9 cellular contexts compared by ENCODE assay signal in the genomic region with DNA sequence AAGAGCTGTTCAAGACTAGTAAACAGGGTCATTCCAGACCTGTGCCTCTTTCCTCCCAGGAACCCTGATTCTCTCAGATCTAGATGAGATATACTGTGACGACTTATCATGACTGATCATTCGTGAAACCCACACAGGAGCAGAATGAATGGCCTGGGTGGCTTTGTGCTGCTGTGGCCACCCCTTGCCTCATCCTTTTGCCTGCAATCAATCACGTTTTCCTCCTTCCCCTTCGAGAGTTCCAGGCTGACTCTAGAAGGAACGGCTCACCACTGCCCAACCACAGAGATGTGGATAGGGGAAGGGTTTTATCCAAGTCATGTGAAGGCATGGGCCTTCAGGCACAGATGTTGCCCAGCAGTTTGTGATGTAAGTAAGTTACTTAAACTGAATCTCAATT. TPM values are rescaled to one million over a fixed set of nuclear protein-coding genes. Genes with fewer than 3 reads are reported as not detected.
A peak's percentile ranks its signal among the peaks of the same experiment; 100 is the strongest.
DNase-seq lines count a peak whose midpoint lies in the region; ATAC-seq, FAIRE-seq and TF ChIP-seq lines count a peak whose summit lies in the region.
"Had no signal": no experiment of that assay in that cellular context is flagged by ENCODE, and none has a peak within 500 bp of the region (broad histone marks: within the 10 kb centered on the region; RNA-seq: fewer than 3 reads in every experiment).

No MANE protein-coding gene starts in this region.

- no peaks in the 10 kb centered on the region for H3K27me3 Mint-ChIP-seq in neural progenitor cell (ENCODE audit: insufficient read depth, low read depth)
- H3K27me3 Mint-ChIP-seq in WTC11 (ENCODE audit: low read depth) = no peaks in the 10 kb centered on the region

- in situ Hi-C loops in KBM-7 (cut with MboI; ENCODE audit: low pct_unique_long_range_greater_than_20kb, low sequenced_read_pairs) (no loop called here), GM12878 (cut with MboI) (no loop called here)

- SMC1A ChIA-PET in GM12878 (lab: Charles Lee; ENCODE audit: uncharacterized antibody, unreplicated experiment) = interaction anchor here (1.2 to 35.3 kb wide), 4 partner anchors 12 to 91 kb away, joined by 3 to 1132 read pairs (median 20); no protein-coding TSS in a partner anchor

- H3K36me3 Mint-ChIP-seq in neural progenitor cell = peaks cover 6% of the 10 kb centered on the region
- H3K36me3 Mint-ChIP-seq in WTC11 = peaks cover 5% of the 10 kb centered on the region

- H3K9me3 Mint-ChIP-seq in neural progenitor cell (no peaks in the 10 kb centered on the region), WTC11 (no peaks in the 10 kb centered on the region)

- H2AFZ ChIP-seq in GM12878 (ENCODE audit: control insufficient read depth, low read depth, low read length) = no peak overlapping the region
- H2AFZ ChIP-seq in neural progenitor cell (replicated peaks) = no peak overlapping the region
- H2AFZ ChIP-seq in PC-3 (ENCODE audit: low read length) = no peak overlapping the region

- H3K27me3 ChIP-seq in GM12878 (replicated peaks in 1 of 2; ENCODE audit: control insufficient read depth in 2 of 2, insufficient read depth in 2 of 2, low read length in 1 of 2) (no peaks in the 10 kb centered on the region), neural progenitor cell (no peaks in the 10 kb centered on the region), PC-3 (ENCODE audit: low read length) (no peaks in the 10 kb centered on the region)
- H3K27me3 ChIP-seq: right lobe of liver had no signal

- peak overlapping the region; percentile 95 for H3K27ac Mint-ChIP-seq in neural progenitor cell
- no peak overlapping the region; the same call in 1 of the 2 replicates for H3K27ac Mint-ChIP-seq in WTC11

- H3K9me3 ChIP-seq in GM12878 (replicated peaks; ENCODE audit: control insufficient read depth, insufficient read depth, low read length) = no peaks in the 10 kb centered on the region
- no peaks in the 10 kb centered on the region for H3K9me3 ChIP-seq in neural progenitor cell (ENCODE audit: low read depth)
- no peaks in the 10 kb centered on the region for H3K9me3 ChIP-seq in PC-3 (ENCODE audit: low read length)
- H3K9me3 ChIP-seq: right lobe of liver had no signal

- H3K4me3 Mint-ChIP-seq in neural progenitor cell = peak overlapping the region; percentile 19
- H3K4me3 Mint-ChIP-seq in WTC11 = no peak overlapping the region

- H4K20me1 ChIP-seq in GM12878 (ENCODE audit: control insufficient read depth, insufficient read depth) = no peaks in the 10 kb centered on the region
- no peaks in the 10 kb centered on the region for H4K20me1 ChIP-seq in neural progenitor cell (ENCODE audit: low read depth)
- no peaks in the 10 kb centered on the region for H4K20me1 ChIP-seq in PC-3 (ENCODE audit: low read length)

- CTCF ChIA-PET in GM12878 (lab: Yijun Ruan, JAX) = interaction anchor here (0.6 to 40.1 kb wide), 6 partner anchors 18 to 152 kb away, joined by 3 to 1107 read pairs (median 8); partner anchors contain the start of gene GM2A
- CTCF ChIA-PET in PC-3 (lab: Charles Lee) = interaction anchor here (0.6 kb wide), 1 partner anchor 101 kb away, joined by 9 read pairs; no protein-coding TSS in a partner anchor
- CTCF ChIA-PET in WTC11 (lab: Charles Lee) = interaction anchor here (1.9 to 3.0 kb wide), 2 partner anchors 13 to 26 kb away, joined by 12 to 20 read pairs; no protein-coding TSS in a partner anchor

- peak overlapping the region; percentile 64 for H3K9ac ChIP-seq in GM12878 (ENCODE audit: control insufficient read depth, insufficient read depth, low read length)
- H3K9ac ChIP-seq in neural progenitor cell = no peak overlapping the region
- H3K9ac ChIP-seq in PC-3 (ENCODE audit: low read length) = no peak overlapping the region

- H3K36me3 ChIP-seq in GM12878 (ENCODE audit: control insufficient read depth in 2 of 2, insufficient read depth in 2 of 2, low read length in 1 of 2) (peaks cover 6 to 16% of the 10 kb centered on the region in 2 experiments; a peak in 3 of 4 replicates), neural progenitor cell (no peaks in the 10 kb centered on the region), PC-3 (ENCODE audit: low read depth, low read length) (no peaks in the 10 kb centered on the region)

- H3K4me2 ChIP-seq in GM12878 (ENCODE audit: control insufficient read depth, insufficient read depth) (peak overlapping the region; percentile 95), neural progenitor cell (no peak overlapping the region), PC-3 (ENCODE audit: low read length) (no peak overlapping the region)

- WGBS in GM12878 (ENCODE audit: insufficient coverage, insufficient replicate concordance, low lambda C conversion rate, missing lambda C conversion rate) = 0% methylated on average over 5 of the region's 5 CpGs

- FAIRE-seq in GM12878 (lab: Jason Lieb, UNC) = no peak

- H3K4me3 ChIP-seq in GM12878 (peak overlapping the region; percentile 57), neural progenitor cell (no peak overlapping the region), PC-3 (ENCODE audit: low read length) (no peak overlapping the region)
- H3K4me3 ChIP-seq: right lobe of liver had no signal

- BruUV-seq in GM12878 (replicated peaks; lab: Mats Ljungman, UMichigan) = no TSS peak
- no TSS peak for BruUV-seq in PC-3 (replicated peaks; lab: Mats Ljungman, UMichigan)

- no peaks in the 10 kb centered on the region for H3K9me2 ChIP-seq in PC-3 (replicated peaks; ENCODE audit: low read length)

- TF ChIP-seq EP300 in GM12878 (IDR thresholded peaks at IDR 0.05; ENCODE audit: borderline replicate concordance in 1 of 2, control insufficient read depth in 1 of 2, low read depth in 2 of 2, low read length in 2 of 2) = peak; percentile 58 to 68; a peak in 3 of 4 replicates

- TF ChIP-seq POLR2A in GM12878 (IDR thresholded peaks at IDR 0.05; ENCODE audit: low read depth, low read length) (no peak), erythroblast (IDR thresholded peaks at IDR 0.05; ENCODE audit: low read length) (no peak)

- POLR2A ChIA-PET in GM12878 (lab: Charles Lee) (interaction anchor here (0.8 to 8.9 kb wide), 6 partner anchors 9 to 105 kb away, joined by 3 to 152 read pairs (median 4); no protein-coding TSS in a partner anchor), PC-3 (lab: Charles Lee; ENCODE audit: unreplicated experiment) (no interaction called here), WTC11 (lab: Charles Lee) (no interaction called here)

- intact Hi-C loops in GM12878 (cut with micrococcal nuclease; ENCODE audit: unreplicated experiment) = loop anchor here (1.0 to 10.0 kb wide), 4 partner anchors 10 to 1347 kb away; partner anchors contain the start of genes CD74 and G3BP1
- intact Hi-C loops in PC-3 (cut with micrococcal nuclease) = no loop called here

- H3F3A ChIP-seq in neural progenitor cell (ENCODE audit: low read depth) (peaks cover 5% of the 10 kb centered on the region), PC-3 (ENCODE audit: low read length, unreplicated experiment) (no peaks in the 10 kb centered on the region)

- H3K27ac ChIP-seq in GM12878 (ENCODE audit: control insufficient read depth, insufficient read depth) (peak overlapping the region; percentile 89), neural progenitor cell (no peak overlapping the region), PC-3 (ENCODE audit: low read length) (no peak overlapping the region)
- H3K27ac ChIP-seq: right lobe of liver had no signal

- H3K79me2 ChIP-seq in GM12878 (ENCODE audit: control insufficient read depth, insufficient read depth, low read length) (peaks cover 99% of the 10 kb centered on the region), neural progenitor cell (ENCODE audit: low read depth) (no peaks in the 10 kb centered on the region), PC-3 (ENCODE audit: low read length) (peaks cover 23% of the 10 kb centered on the region)

- ATAC-seq in GM12878 (peak; percentile 61), PC-3 (no peak), WTC11 (no peak)

- RAD21 ChIA-PET in GM12878 (lab: Charles Lee; ENCODE audit: unreplicated experiment) = interaction anchor here (0.9 to 10.8 kb wide), 7 partner anchors 10 to 87 kb away, joined by 3 to 222 read pairs (median 12); partner anchors contain the start of gene CCDC69

- no peak for TF ChIP-seq RAD21 in GM12878 (IDR thresholded peaks at IDR 0.05; ENCODE audit: insufficient read depth, low read depth, low read length)

- TF ChIP-seq CTCF in GM12878 (IDR thresholded peaks at IDR 0.05 in 2 of 3, conservative IDR thresholded peaks at IDR 0.05 in 1 of 3; ENCODE audit: control insufficient read depth in 2 of 3, extremely low read depth in 1 of 3, insufficient read depth in 1 of 3, low read depth in 3 of 3, low read length in 3 of 3) = no peak
- TF ChIP-seq CTCF in neural progenitor cell (IDR thresholded peaks at IDR 0.05) = no peak
- no peak for TF ChIP-seq CTCF in PC-3 (conservative IDR thresholded peaks at IDR 0.05; ENCODE audit: low read depth, low read length)
- TF ChIP-seq CTCF in WTC11 (IDR thresholded peaks at IDR 0.05) = no peak

- peak; percentile 69 for DNase-seq in activated naive CD4-positive, alpha-beta T cell treated with Interleukin-2 at 50 U/mL for 16 hours
- no peak for DNase-seq in activated naive CD4-positive, alpha-beta T cell (lab: John Stamatoyannopoulos, UW)
- DNase-seq in KBM-7 = peak; percentile 76
- peak; percentile 61 for DNase-seq in GM12878 (ENCODE audit: low read depth, low spot score)
- DNase-seq in neural progenitor cell (ENCODE audit: low spot score) = no peak
- DNase-seq in PC-3 = no peak
- no peak for DNase-seq in erythroblast (lab: John Stamatoyannopoulos, UW)
- no peak for DNase-seq in WTC11 (ENCODE audit: low spot score)
- DNase-seq: right lobe of liver had no signal

- peaks cover 81% of the 10 kb centered on the region for H3K4me1 Mint-ChIP-seq in neural progenitor cell
- H3K4me1 Mint-ChIP-seq in WTC11 = peaks cover 30% of the 10 kb centered on the region

- H3K4me1 ChIP-seq in GM12878 (ENCODE audit: control insufficient read depth, insufficient read depth, low read length) (peaks cover 51% of the 10 kb centered on the region), neural progenitor cell (peaks cover 26% of the 10 kb centered on the region), PC-3 (ENCODE audit: insufficient read depth, low read length) (peaks cover 17% of the 10 kb centered on the region)

RNA-seq across cellular contexts. Expression of gene ANXA6, which starts 5.8 kb away (rescaled TPM):
- 295 and 301 TPM in 2 replicates for total RNA-seq in GM12878 (2013; cell fraction: nucleolus; rRNA removed)
- 477 and 484 TPM in 2 replicates for total RNA-seq in GM12878 (2014; rRNA removed)
- 549 and 550 TPM in 2 replicates for total RNA-seq in GM12878 (2014; rRNA removed; fragmentation: Illumina TruSeq; extraction: Trizol)
- total RNA-seq in GM12878 (2021) = 528 and 542 TPM in 2 replicates
- 195 TPM for polyA plus RNA-seq in GM12878 (2011; ENCODE audit: low read depth)
- polyA plus RNA-seq in GM12878 (2011; rRNA removed) = 460 and 571 TPM in 2 replicates
- polyA plus RNA-seq in GM12878 (2011; cell fraction: cytosol; rRNA removed) = 618 and 630 TPM in 2 replicates
- 407 and 532 TPM in 2 replicates for polyA plus RNA-seq in GM12878 (2011; cell fraction: nucleus; rRNA removed)
- polyA plus RNA-seq in GM12878 (2012) = 297 and 330 TPM in 2 replicates
- 506 and 510 TPM in 2 replicates for polyA plus RNA-seq in GM12878 (2014; fragmentation: Illumina TruSeq; extraction: Trizol)
- polyA plus RNA-seq in GM12878 (2014; fragmentation: Nextera tagmentation; extraction: Ambion mirVana) = 10 to 100 TPM; 44.0 to 73.1 TPM
- polyA plus RNA-seq in GM12878 (2014; rRNA removed) = 453 and 470 TPM in 2 replicates
- 100 to 1,000 TPM; 280 to 291 TPM for polyA plus RNA-seq in GM12878 (2016; fragmentation: Nextera tagmentation; extraction: Ambion mirVana)
- 634 and 706 TPM in 2 replicates for polyA minus RNA-seq in GM12878 (2011; rRNA and poly(A)+ RNA removed)
- 242 and 263 TPM in 2 replicates for polyA minus RNA-seq in GM12878 (2011; cell fraction: cytosol; rRNA and poly(A)+ RNA removed)
- 286 and 410 TPM in 2 replicates for polyA minus RNA-seq in GM12878 (2011; cell fraction: nucleus; rRNA and poly(A)+ RNA removed)
- total RNA-seq in neural progenitor cell (ENCODE audit: low replicate concordance) = 95.0 and 97.6 TPM in 2 replicates
- 122 and 131 TPM in 2 replicates for total RNA-seq in PC-3 (2014; rRNA removed)
- total RNA-seq in WTC11 (2021) = 92.8 to 95.4 TPM (median 92.9 TPM) in 3 replicates

Comparison
In these comparisons a context has a peak if more than half of its experiments do, and no peak if none do; other contexts are left out.
1. DNase-seq: peak in activated naive CD4-positive, alpha-beta T cell treated with Interleukin-2 at 50 U/mL for 16 hours (single experiment), KBM-7 (single experiment) and GM12878 (single experiment); none in activated naive CD4-positive, alpha-beta T cell (0 of 4), neural progenitor cell (single experiment), PC-3 (single experiment), erythroblast (0 of 2) and WTC11 (single experiment).